8 cellular contexts compared by ENCODE assay signal in genomic region chr2:239824051-239824694, GRCh38.
DNase-seq lines count a peak whose midpoint lies in the region; ATAC-seq and TF ChIP-seq lines count a peak whose summit lies in the region.

No MANE protein-coding gene starts in this region.

- H3K4me1 ChIP-seq in left ventricle myocardium inferior, result no peaks in the 10 kb centered on the region

- no peaks in the 10 kb centered on the region for H3K27me3 ChIP-seq in WERI-Rb-1 (ENCODE audit: insufficient read depth, low read depth, severe bottlenecking)
- peaks cover 90% of the 10 kb centered on the region for H3K27me3 ChIP-seq in left ventricle myocardium inferior (ENCODE audit: low read depth)

- TF ChIP-seq EP300 in Ishikawa (IDR thresholded peaks at IDR 0.05; ENCODE audit: borderline replicate concordance), result no peak

- H3K4me3 ChIP-seq in WERI-Rb-1 (ENCODE audit: low read depth, low read length) (no peak overlapping the region), left ventricle myocardium inferior (no peak overlapping the region)

- H3K27ac ChIP-seq in C4-2B (no peak overlapping the region), WERI-Rb-1 (no peak overlapping the region), caudate nucleus (ENCODE audit: low read depth, low read length) (no peak overlapping the region), left ventricle myocardium inferior (replicated peaks) (no peak overlapping the region)

- H3K9me3 ChIP-seq in WERI-Rb-1 (ENCODE audit: severe bottlenecking) (no peaks in the 10 kb centered on the region), left ventricle myocardium inferior (replicated peaks) (no peaks in the 10 kb centered on the region)

- TF ChIP-seq CTCF in C4-2B (conservative IDR thresholded peaks at IDR 0.05) (peak; percentile 75), WERI-Rb-1 (IDR thresholded peaks at IDR 0.05; ENCODE audit: low read depth, low read length) (peak; percentile 56), left ventricle myocardium inferior (IDR thresholded peaks at IDR 0.05; ENCODE audit: borderline replicate concordance) (no peak)

- peak; percentile 71 for TF ChIP-seq RAD21 in Ishikawa (IDR thresholded peaks at IDR 0.05; ENCODE audit: low read depth)

- ATAC-seq in GM19395 (IDR thresholded peaks at IDR 0.05; ENCODE audit: unreplicated experiment), result no peak

- DNase-seq in WERI-Rb-1, result peak; percentile 54
- DNase-seq in left kidney (ENCODE audit: low read depth, low spot score), result peak; percentile 96
- DNase-seq in caudate nucleus (lab: John Stamatoyannopoulos, UW), result no peak
- DNase-seq in left ventricle myocardium inferior, result no peak
- DNase-seq in NK-92 treated with Interleukin-12 subunit alpha and Interleukin-12 subunit beta, amount 100 ng/mL, for 24 hours (lab: John Stamatoyannopoulos, UW), result no peak

- intact Hi-C loops in left ventricle myocardium inferior (cut with micrococcal nuclease), result no loop called here

- no peaks in the 10 kb centered on the region for H3K36me3 ChIP-seq in WERI-Rb-1
- H3K36me3 ChIP-seq in left ventricle myocardium inferior, result no peaks in the 10 kb centered on the region

TF ChIP-seq in Ishikawa, 13 proteins besides CTCF, POLR2A, EP300 and RAD21:
- no peak for TF ChIP-seq TAF1 (IDR thresholded peaks at IDR 0.05; ENCODE audit: low read depth)

Comparison
In these comparisons a context has a peak if more than half of its experiments do, and no peak if none do; other contexts are left out.
1. DNase-seq: peak in WERI-Rb-1 (single experiment) and left kidney (single experiment); none in caudate nucleus (0 of 61), left ventricle myocardium inferior (single experiment) and NK-92 treated with Interleukin-12 subunit alpha and Interleukin-12 subunit beta, amount 100 ng/mL, for 24 hours (single experiment).